8 cellular contexts compared by ENCODE assay signal in the genomic region with DNA sequence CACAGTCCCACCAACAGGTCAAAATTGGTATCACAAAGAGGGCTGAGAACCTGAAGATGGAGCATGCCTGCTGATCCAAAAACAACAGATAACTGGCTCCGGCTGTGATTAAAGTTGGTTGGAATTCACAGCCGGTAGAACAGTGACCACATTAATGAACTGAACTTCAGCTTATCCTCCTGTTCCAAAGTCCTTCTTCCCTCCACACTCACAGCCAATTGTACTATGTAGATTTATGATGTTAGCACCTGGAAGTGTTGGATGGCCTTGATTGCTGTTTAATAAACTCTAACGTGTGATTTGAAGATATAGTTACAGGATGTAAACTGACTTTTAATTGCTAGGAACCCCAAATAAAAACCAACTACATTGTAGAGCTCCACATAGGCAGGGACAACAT.
"Had no signal": no experiment of that assay in that cellular context is flagged by ENCODE, and none has a peak within 500 bp of the region (broad histone marks: within the 10 kb centered on the region; RNA-seq: fewer than 3 reads in every experiment).

No MANE protein-coding gene starts in this region.

- FAIRE-seq: H1, H54, HTR-8/SVneo, K562 had no signal

- ATAC-seq: K562 had no signal

- DNase-seq: H9, HCEC 1CT, IMR-90, KG1 had no signal

- H3K27ac Mint-ChIP-seq: H9 had no signal

- H3K4me3 ChIP-seq: K562 had no signal

- H3K4me3 Mint-ChIP-seq: H9 had no signal
